2 cellular contexts compared by ENCODE assay signal in the genomic region with DNA sequence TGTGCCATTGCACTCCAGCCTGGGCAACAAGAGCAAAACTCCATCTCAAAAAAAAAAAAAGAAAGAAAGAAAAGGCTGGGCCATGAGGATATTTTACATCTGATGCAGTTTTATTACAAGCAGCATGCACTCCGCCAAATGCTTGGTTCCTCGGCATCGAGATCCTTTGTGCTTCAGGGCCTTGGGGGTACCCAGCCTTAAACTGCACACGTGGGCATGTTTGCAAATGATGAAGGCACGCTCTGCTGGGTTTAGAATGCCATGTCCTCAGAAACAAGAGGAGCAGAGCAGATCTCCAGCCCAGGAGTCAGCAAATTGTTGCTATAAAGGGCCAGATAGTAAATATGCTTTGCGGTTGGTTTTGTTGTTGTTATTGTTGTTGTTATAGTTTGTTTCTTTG.
TF ChIP-seq lines count a peak whose summit lies in the region.

No MANE protein-coding gene starts in this region.

TF ChIP-seq in SK-N-SH, 30 proteins besides CTCF, POLR2A, EP300 and RAD21:
- TF ChIP-seq, protein P1, sequence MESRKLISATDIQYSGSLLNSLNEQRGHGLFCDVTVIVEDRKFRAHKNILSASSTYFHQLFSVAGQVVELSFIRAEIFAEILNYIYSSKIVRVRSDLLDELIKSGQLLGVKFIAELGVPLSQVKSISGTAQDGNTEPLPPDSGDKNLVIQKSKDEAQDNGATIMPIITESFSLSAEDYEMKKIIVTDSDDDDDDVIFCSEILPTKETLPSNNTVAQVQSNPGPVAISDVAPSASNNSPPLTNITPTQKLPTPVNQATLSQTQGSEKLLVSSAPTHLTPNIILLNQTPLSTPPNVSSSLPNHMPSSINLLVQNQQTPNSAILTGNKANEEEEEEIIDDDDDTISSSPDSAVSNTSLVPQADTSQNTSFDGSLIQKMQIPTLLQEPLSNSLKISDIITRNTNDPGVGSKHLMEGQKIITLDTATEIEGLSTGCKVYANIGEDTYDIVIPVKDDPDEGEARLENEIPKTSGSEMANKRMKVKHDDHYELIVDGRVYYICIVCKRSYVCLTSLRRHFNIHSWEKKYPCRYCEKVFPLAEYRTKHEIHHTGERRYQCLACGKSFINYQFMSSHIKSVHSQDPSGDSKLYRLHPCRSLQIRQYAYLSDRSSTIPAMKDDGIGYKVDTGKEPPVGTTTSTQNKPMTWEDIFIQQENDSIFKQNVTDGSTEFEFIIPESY (IDR thresholded peaks at IDR 0.05; ENCODE audit: borderline replicate concordance, low read depth): no peak
- TF ChIP-seq, protein P2, sequence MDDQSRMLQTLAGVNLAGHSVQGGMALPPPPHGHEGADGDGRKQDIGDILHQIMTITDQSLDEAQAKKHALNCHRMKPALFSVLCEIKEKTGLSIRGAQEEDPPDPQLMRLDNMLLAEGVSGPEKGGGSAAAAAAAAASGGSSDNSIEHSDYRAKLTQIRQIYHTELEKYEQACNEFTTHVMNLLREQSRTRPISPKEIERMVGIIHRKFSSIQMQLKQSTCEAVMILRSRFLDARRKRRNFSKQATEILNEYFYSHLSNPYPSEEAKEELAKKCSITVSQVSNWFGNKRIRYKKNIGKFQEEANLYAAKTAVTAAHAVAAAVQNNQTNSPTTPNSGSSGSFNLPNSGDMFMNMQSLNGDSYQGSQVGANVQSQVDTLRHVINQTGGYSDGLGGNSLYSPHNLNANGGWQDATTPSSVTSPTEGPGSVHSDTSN (IDR thresholded peaks at IDR 0.05): no peak
- TF ChIP-seq SIN3A (IDR thresholded peaks at IDR 0.05; ENCODE audit: borderline replicate concordance, low read depth, low read length) (no peak), ELF1 (IDR thresholded peaks at IDR 0.05) (no peak), TAF1 (IDR thresholded peaks at IDR 0.05; ENCODE audit: borderline replicate concordance, low read depth, low read length) (no peak), POLR2AphosphoS5 (IDR thresholded peaks at IDR 0.05; ENCODE audit: low read depth, low read length) (no peak), GABPA (IDR thresholded peaks at IDR 0.05; ENCODE audit: low read depth) (no peak), USF1 (IDR thresholded peaks at IDR 0.05; ENCODE audit: borderline replicate concordance, low read depth) (no peak)
TF ChIP-seq in SK-N-SH: peak in this region for 0.

TF ChIP-seq in SK-N-SH treated with all-trans-retinoic acid at 6 μM for 48 hours, 23 proteins besides CTCF, POLR2A, EP300 and RAD21 (continued from another document):
- TF ChIP-seq TSHZ2 (CRISPR knock-in tag; IDR thresholded peaks at IDR 0.05): no peak
- TF ChIP-seq ZFP30 (CRISPR knock-in tag; IDR thresholded peaks at IDR 0.05): no peak
- TF ChIP-seq, protein P3, sequence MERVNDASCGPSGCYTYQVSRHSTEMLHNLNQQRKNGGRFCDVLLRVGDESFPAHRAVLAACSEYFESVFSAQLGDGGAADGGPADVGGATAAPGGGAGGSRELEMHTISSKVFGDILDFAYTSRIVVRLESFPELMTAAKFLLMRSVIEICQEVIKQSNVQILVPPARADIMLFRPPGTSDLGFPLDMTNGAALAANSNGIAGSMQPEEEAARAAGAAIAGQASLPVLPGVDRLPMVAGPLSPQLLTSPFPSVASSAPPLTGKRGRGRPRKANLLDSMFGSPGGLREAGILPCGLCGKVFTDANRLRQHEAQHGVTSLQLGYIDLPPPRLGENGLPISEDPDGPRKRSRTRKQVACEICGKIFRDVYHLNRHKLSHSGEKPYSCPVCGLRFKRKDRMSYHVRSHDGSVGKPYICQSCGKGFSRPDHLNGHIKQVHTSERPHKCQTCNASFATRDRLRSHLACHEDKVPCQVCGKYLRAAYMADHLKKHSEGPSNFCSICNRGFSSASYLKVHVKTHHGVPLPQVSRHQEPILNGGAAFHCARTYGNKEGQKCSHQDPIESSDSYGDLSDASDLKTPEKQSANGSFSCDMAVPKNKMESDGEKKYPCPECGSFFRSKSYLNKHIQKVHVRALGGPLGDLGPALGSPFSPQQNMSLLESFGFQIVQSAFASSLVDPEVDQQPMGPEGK (CRISPR knock-in tag; IDR thresholded peaks at IDR 0.05; ENCODE audit: borderline replicate concordance): no peak
- TF ChIP-seq PPARA (CRISPR knock-in tag; IDR thresholded peaks at IDR 0.05; ENCODE audit: borderline replicate concordance): no peak
- no peak for TF ChIP-seq SNAI2 (CRISPR knock-in tag; IDR thresholded peaks at IDR 0.05)
- no peak for TF ChIP-seq GLIS3 (CRISPR knock-in tag; IDR thresholded peaks at IDR 0.05)
- TF ChIP-seq ARNTL (CRISPR knock-in tag; IDR thresholded peaks at IDR 0.05; ENCODE audit: borderline replicate concordance, low read depth): no peak
- no peak for TF ChIP-seq TCF4 (CRISPR knock-in tag; IDR thresholded peaks at IDR 0.05; ENCODE audit: borderline replicate concordance)
- no peak for TF ChIP-seq TOX (CRISPR knock-in tag; IDR thresholded peaks at IDR 0.05; ENCODE audit: borderline replicate concordance)
- no peak for TF ChIP-seq CREB5 (CRISPR knock-in tag; IDR thresholded peaks at IDR 0.05; ENCODE audit: low read depth)
- TF ChIP-seq CSDC2 (CRISPR knock-in tag; IDR thresholded peaks at IDR 0.05): no peak
- no peak for TF ChIP-seq CSRNP3 (CRISPR knock-in tag; IDR thresholded peaks at IDR 0.05)
- TF ChIP-seq ZNF70 (CRISPR knock-in tag; IDR thresholded peaks at IDR 0.05): no peak
- TF ChIP-seq RARB (CRISPR knock-in tag; IDR thresholded peaks at IDR 0.05): no peak
